ENCODE assay signal across 16 cellular contexts in genomic region chr18:25557006-25557405, GRCh38.
"Had no signal": no experiment of that assay in that cellular context is flagged by ENCODE, and none has a peak within 500 bp of the region (broad histone marks: within the 10 kb centered on the region; RNA-seq: fewer than 3 reads in every experiment).

No MANE protein-coding gene starts in this region.

- H3K27me3 Mint-ChIP-seq: naive B cell had no signal

- H3K4me3 ChIP-seq: gastroesophageal sphincter, skin epidermis, tibial nerve had no signal

- H3K27me3 ChIP-seq: gastroesophageal sphincter, tibial nerve had no signal

- DNase-seq: activated CD4-positive, alpha-beta T cell treated with anti-CD3 and anti-CD28 coated beads, Interleukin-2, amount 50 U/mL, for 1 hour; activated CD8-positive, alpha-beta memory T cell treated with anti-CD3 and anti-CD28 coated beads for 24 hours; anterior cingulate cortex; cerebellar nuclear complex; effector memory CD4-positive, alpha-beta T cell; left colon; naive B cell; posterior cingulate gyrus; stimulated activated CD4-positive, alpha-beta T cell treated with anti-CD3 and anti-CD28 coated beads, Interleukin-15, amount 100 ng/mL, for 24 hours; stimulated activated CD4-positive, alpha-beta T cell treated with anti-CD3 and anti-CD28 coated beads, Interleukin-4, amount 100 ng/mL, for 1 hour; stimulated activated naive CD4-positive, alpha-beta T cell had no signal

- ATAC-seq: gastroesophageal sphincter, left colon had no signal

- H3K4me3 Mint-ChIP-seq: naive B cell; T-helper 2 cell treated with Interferon-gamma antibody and Interleukin-4, amounts not matched to agents 5 μg/mL and 100 μg/mL, for 36 hours had no signal

- H3K4me1 ChIP-seq: gastroesophageal sphincter had no signal

- H3K27ac ChIP-seq: epithelial cell of prostate, gastroesophageal sphincter, tibial nerve had no signal

- H3K9me3 Mint-ChIP-seq: naive B cell; T-helper 2 cell treated with Interferon-gamma antibody and Interleukin-4, amounts not matched to agents 5 μg/mL and 100 μg/mL, for 36 hours had no signal

- H3K36me3 Mint-ChIP-seq: naive B cell had no signal

- H3K9me3 ChIP-seq: gastroesophageal sphincter had no signal

- H3K27ac Mint-ChIP-seq: naive B cell; T-helper 2 cell treated with Interferon-gamma antibody and Interleukin-4, amounts not matched to agents 5 μg/mL and 100 μg/mL, for 36 hours had no signal

- H3K36me3 ChIP-seq: gastroesophageal sphincter, tibial nerve had no signal
